In genomic region chr1:205528887-205529825, GRCh38 we compare ENCODE assay signal across 8 cellular contexts. TPM values are rescaled to one million over a fixed set of nuclear protein-coding genes. Genes with fewer than 3 reads are reported as not detected.
DNase-seq lines count a peak whose midpoint lies in the region; ATAC-seq, FAIRE-seq and TF ChIP-seq lines count a peak whose summit lies in the region.

No MANE protein-coding gene starts in this region.

- H3K4me2 ChIP-seq in K562 (ENCODE audit: insufficient read depth, low read length), result peak overlapping the region; percentile 61

- no peaks in the 10 kb centered on the region for H3K79me2 ChIP-seq in K562 (ENCODE audit: control insufficient read depth, insufficient read depth, low read length)

- H3K9ac ChIP-seq in K562 (ENCODE audit: insufficient read depth in 1 of 2, low read depth in 2 of 2, low read length in 2 of 2) (peak overlapping the region in 1 of 2 experiments; percentile 84; a peak in 2 of 4 replicates), iPS-20b (ENCODE audit: low read depth, low read length) (no peak overlapping the region)

- no peaks in the 10 kb centered on the region for H3K9me1 ChIP-seq in K562 (ENCODE audit: control insufficient read depth, insufficient read depth, low read length)

- peak; percentile 95 for ATAC-seq in K562
- no peak for ATAC-seq in HG02938 (IDR thresholded peaks at IDR 0.05; ENCODE audit: unreplicated experiment)

- H3K36me3 ChIP-seq in K562 (ENCODE audit: control insufficient read depth, insufficient read depth, low read length), result no peaks in the 10 kb centered on the region
- H3K36me3 ChIP-seq in iPS-20b (ENCODE audit: insufficient read depth, low read depth, low read length), result peaks cover 39% of the 10 kb centered on the region

- peaks cover 0 to 37% of the 10 kb centered on the region in 2 experiments; a peak in 3 of 5 replicates for H3K4me1 ChIP-seq in K562 (replicated peaks in 1 of 2; ENCODE audit: control insufficient read depth in 2 of 2, insufficient read depth in 2 of 2, low read length in 2 of 2)
- H3K4me1 ChIP-seq in iPS-20b (ENCODE audit: insufficient read depth, low read length), result 0 out of 2 replicates have a peak, but pooled peaks cover 5% of the 10 kb centered on the region

- intact Hi-C loops in K562 (cut with micrococcal nuclease), result loop anchor here (1.0 to 2.0 kb wide), 3 partner anchors 60 to 182 kb away; no protein-coding TSS in a partner anchor

- no peaks in the 10 kb centered on the region for H3K9me3 ChIP-seq in K562 (replicated peaks; ENCODE audit: control insufficient read depth, insufficient read depth, low read depth, low read length)
- no peaks in the 10 kb centered on the region for H3K9me3 ChIP-seq in iPS-20b (ENCODE audit: insufficient read depth, low read depth, low read length)

- no peak overlapping the region for H3K27ac ChIP-seq in K562 (ENCODE audit: extremely low read depth, low read depth, low read length)
- no peak overlapping the region for H3K27ac ChIP-seq in iPS-20b (ENCODE audit: low read length)

- BruUV-seq in K562 (replicated peaks; lab: Mats Ljungman, UMichigan), result no TSS peak

- TF ChIP-seq CTCF in K562 (IDR thresholded peaks at IDR 0.05 in 2 of 3, conservative IDR thresholded peaks at IDR 0.05 in 1 of 3; ENCODE audit: insufficient read depth in 2 of 3, low read depth in 1 of 3, low read length in 3 of 3), result peak; percentile 92 to 95 (median 94)

- H4K20me1 ChIP-seq in K562 (replicated peaks; ENCODE audit: control insufficient read depth, insufficient read depth, low read length), result peaks cover 15% of the 10 kb centered on the region

- WGBS in K562 (ENCODE audit: insufficient coverage, low coverage, missing lambda C conversion rate), result 16% methylated on average over 45 of the region's 53 CpGs

- no peak for TF ChIP-seq POLR2A in K562 (conservative IDR thresholded peaks at IDR 0.05)

- CTCF ChIA-PET in K562 (lab: Yijun Ruan, JAX; ENCODE audit: low intra/inter-chr PET ratio), result interaction anchor here (0.6 to 6.2 kb wide), 9 partner anchors 9 to 448 kb away, joined by 3 to 62 read pairs (median 4); partner anchors contain the start of gene ELK4

- POLR2A ChIA-PET in K562 (lab: Yijun Ruan, JAX), result interaction anchor here (0.6 to 0.9 kb wide), 4 partner anchors 85 to 567 kb away, joined by 3 to 6 read pairs (median 4); no protein-coding TSS in a partner anchor

- TF ChIP-seq RAD21 in K562 (CRISPR knock-in tag; conservative IDR thresholded peaks at IDR 0.05 in 1 of 2, IDR thresholded peaks at IDR 0.05 in 1 of 2), result peak; percentile 81 to 95

- DNase-seq in ACHN, result peak; percentile 70
- DNase-seq in GM18507 (ENCODE audit: extremely low spot score, insufficient read length, low read depth), result peak; percentile 71
- peak; percentile 76 for DNase-seq in NCI-H1105 (lab: John Stamatoyannopoulos, UW)
- DNase-seq in UCSD-AML1 (lab: John Stamatoyannopoulos, UW; ENCODE audit: unreplicated experiment), result peak; percentile 64
- DNase-seq in K562 (ENCODE audit: extremely low read depth in 1 of 4, low spot score in 3 of 4), result peak; percentile 87 to 96 (median 94)
- DNase-seq in smooth muscle cell of the brain vasculature (ENCODE audit: low read depth, low spot score), result peak; percentile 33

- in situ Hi-C loops in ACHN (cut with HindIII; ENCODE audit: low pct_ligation_motif_present, low pct_unique_long_range_greater_than_20kb, low sequenced_read_pairs), result no loop called here
- in situ Hi-C loops in K562 (cut with MboI), result loop anchor here (5.0 to 10.0 kb wide), 2 partner anchors 128 to 544 kb away; no protein-coding TSS in a partner anchor

- H3K27me3 ChIP-seq in K562 (ENCODE audit: control insufficient read depth in 2 of 2, insufficient read depth in 2 of 2, low read length in 2 of 2), result peaks cover 37 to 86% of the 10 kb centered on the region in 2 experiments; a peak in 4 of 5 replicates
- peaks cover 1% of the 10 kb centered on the region; the same call in 1 of the 2 replicates for H3K27me3 ChIP-seq in iPS-20b (ENCODE audit: insufficient read depth, low read length)

- FAIRE-seq in GM18507 (lab: Jason Lieb, UNC), result peak; percentile 76
- FAIRE-seq in K562 (lab: Jason Lieb, UNC), result peak; percentile 68

- H3K4me3 ChIP-seq in K562, result peak overlapping the region; percentile 32
- peak overlapping the region; percentile 3; the same call in 1 of the 2 replicates for H3K4me3 ChIP-seq in iPS-20b (ENCODE audit: low read length)

- no peak for TF ChIP-seq EP300 in K562 (IDR thresholded peaks at IDR 0.05; ENCODE audit: low read length)

- H2AFZ ChIP-seq in K562 (ENCODE audit: low read depth, low read length), result peak overlapping the region; percentile 86

TF ChIP-seq in K562, 482 proteins besides CTCF, POLR2A, EP300 and RAD21 (continues in another document):
- TF ChIP-seq ARID2 (IDR thresholded peaks at IDR 0.05) (peak; percentile 73), RERE (CRISPR knock-in tag; IDR thresholded peaks at IDR 0.05; ENCODE audit: borderline replicate concordance) (no peak), YY1 (IDR thresholded peaks at IDR 0.05; ENCODE audit: borderline replicate concordance in 1 of 3, control insufficient read depth in 1 of 3, extremely low read depth in 1 of 3, insufficient read depth in 3 of 3, insufficient read length in 1 of 3, insufficient replicate concordance in 2 of 3, low read depth in 1 of 3, low read length in 2 of 3) (peak in 2 of 3 experiments; percentile 80 to 88), BHLHE40 (IDR thresholded peaks at IDR 0.05; ENCODE audit: low read length) (peak; percentile 16; the same call in 1 of the 2 replicates), MXI1 (IDR thresholded peaks at IDR 0.05; ENCODE audit: low read depth, low read length) (no peak), ZNF212 (CRISPR knock-in tag; IDR thresholded peaks at IDR 0.05) (no peak), HDAC1 (IDR thresholded peaks at IDR 0.05) (peak in 1 of 2 experiments; percentile 10; a peak in 1 of 4 replicates), NFATC3 (IDR thresholded peaks at IDR 0.05) (no peak), GABPB1 (CRISPR knock-in tag; IDR thresholded peaks at IDR 0.05) (peak; percentile 44; the same call in 1 of the 2 replicates), NRF1 (conservative IDR thresholded peaks at IDR 0.05 in 1 of 2, IDR thresholded peaks at IDR 0.05 in 1 of 2) (no peak), RBM14 (IDR thresholded peaks at IDR 0.05; ENCODE audit: borderline replicate concordance, insufficient read depth, low read depth, low read length) (peak; percentile 97; the same call in 1 of the 2 replicates), ESRRA (IDR thresholded peaks at IDR 0.05; ENCODE audit: borderline replicate concordance, low read depth) (0 out of 2 replicates have a peak, but pooled peaks have one; percentile 17), ZNF586 (CRISPR knock-in tag; conservative IDR thresholded peaks at IDR 0.05) (no peak)

RNA-seq across cellular contexts. Expression of gene CDK18, which starts 24.7 kb away (rescaled TPM):
- total RNA-seq in K562 (2011; cell fraction: chromatin; rRNA removed; ENCODE audit: low replicate concordance), result 0.63 and 3.1 TPM in 2 replicates
- 0.92 and 1.2 TPM in 2 replicates for total RNA-seq in K562 (2011; cell fraction: nucleolus; rRNA removed)
- 1.0 and 1.7 TPM in 2 replicates for total RNA-seq in K562 (2011; cell fraction: nucleoplasm; rRNA removed)
- 0.05 TPM in 1 of 2 replicates, not detected in the other for total RNA-seq in K562 (2014; rRNA removed)
- 0.07 TPM in 1 of 2 replicates, not detected in the other for total RNA-seq in K562 (2014; rRNA removed; fragmentation: Illumina TruSeq; extraction: Trizol)
- total RNA-seq in K562 (2015; rRNA removed; fragmentation: Illumina TruSeq; extraction: Trizol), result 0.23 and 0.69 TPM in 2 replicates
- 0.34 and 0.44 TPM in 2 replicates for total RNA-seq in K562 (2021)
- polyA plus RNA-seq in K562 (2011; rRNA removed), result 0.17 and 0.20 TPM in 2 replicates
- 0.06 and 0.25 TPM in 2 replicates for polyA plus RNA-seq in K562 (2011; cell fraction: cytosol; rRNA removed)
- 0.51 and 1.9 TPM in 2 replicates for polyA plus RNA-seq in K562 (2011; cell fraction: nucleus; rRNA removed)
- polyA plus RNA-seq in K562 (2012), result 0.46 and 1.4 TPM in 2 replicates
- 0.51 and 0.61 TPM in 2 replicates for polyA plus RNA-seq in K562 (2014; fragmentation: Illumina TruSeq; extraction: Trizol)
- polyA plus RNA-seq in K562 (2014; fragmentation: Nextera tagmentation; extraction: Ambion mirVana), result not detected
- 0.08 and 0.19 TPM in 2 replicates for polyA plus RNA-seq in K562 (2014; rRNA removed)
- 0.18 and 0.28 TPM in 2 replicates for polyA minus RNA-seq in K562 (2011; rRNA and poly(A)+ RNA removed)
- not detected in 2 replicates for polyA minus RNA-seq in K562 (2011; cell fraction: cytosol; rRNA and poly(A)+ RNA removed)
- polyA minus RNA-seq in K562 (2011; cell fraction: nucleus; rRNA and poly(A)+ RNA removed), result 0.56 and 1.6 TPM in 2 replicates

Comparison
In these comparisons a context has a peak if more than half of its experiments do, and no peak if none do; other contexts are left out.
1. DNase-seq: peak in every context shown above with its lines; median percentile 94 in K562; 76 in NCI-H1105; 71 in GM18507; 70 in ACHN; 64 in UCSD-AML1; 33 in smooth muscle cell of the brain vasculature.